In the genomic region with DNA sequence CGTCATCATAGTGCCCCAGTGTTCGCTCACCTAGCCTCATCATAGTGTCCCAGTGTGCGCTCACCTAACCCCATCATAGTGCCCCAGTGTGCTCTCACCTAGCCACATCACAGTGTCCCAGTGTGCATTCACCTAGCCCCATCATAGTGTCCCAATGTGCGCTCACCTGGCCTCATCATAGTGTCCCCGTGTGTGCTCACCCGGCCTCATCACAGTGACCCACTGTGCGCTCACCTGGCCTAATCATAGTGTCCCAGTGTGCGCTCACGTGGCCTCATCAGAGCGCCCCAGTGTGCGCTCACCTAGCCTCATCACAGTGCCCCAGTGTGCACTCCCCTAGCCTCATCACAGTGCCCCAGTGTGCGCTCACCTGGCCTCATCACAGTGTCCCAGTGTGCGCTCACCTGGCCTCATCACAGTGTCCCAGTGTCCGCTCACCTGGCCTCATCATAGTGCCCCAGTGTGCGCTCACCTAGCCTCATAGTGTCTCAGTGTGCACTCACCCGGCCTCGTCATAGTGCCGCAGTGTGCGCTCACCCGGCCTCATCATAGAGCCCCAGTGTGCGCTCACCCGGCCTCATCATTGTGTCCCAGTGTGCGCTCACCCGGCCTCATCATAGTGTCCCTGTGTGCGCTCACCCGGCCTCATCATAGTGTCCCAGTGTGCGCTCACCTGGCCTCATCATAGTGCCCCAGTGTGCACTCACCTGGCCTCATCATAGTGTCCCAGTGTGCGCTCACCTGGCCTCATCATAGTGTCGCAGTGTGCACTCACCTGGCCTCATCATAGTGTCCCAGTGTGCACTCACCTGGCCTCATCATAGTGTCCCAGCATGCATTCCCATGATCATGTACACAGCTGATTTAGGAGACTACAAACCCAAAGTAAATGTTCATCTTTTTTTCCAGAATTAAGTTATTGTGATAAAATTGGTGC, we compare ENCODE assay signal across 2 cellular contexts.
TF ChIP-seq lines count a peak whose summit lies in the region.

No MANE protein-coding gene starts in this region.

TF ChIP-seq in HepG2, 621 proteins besides CTCF, POLR2A, EP300 and RAD21:
- TF ChIP-seq, protein P1, sequence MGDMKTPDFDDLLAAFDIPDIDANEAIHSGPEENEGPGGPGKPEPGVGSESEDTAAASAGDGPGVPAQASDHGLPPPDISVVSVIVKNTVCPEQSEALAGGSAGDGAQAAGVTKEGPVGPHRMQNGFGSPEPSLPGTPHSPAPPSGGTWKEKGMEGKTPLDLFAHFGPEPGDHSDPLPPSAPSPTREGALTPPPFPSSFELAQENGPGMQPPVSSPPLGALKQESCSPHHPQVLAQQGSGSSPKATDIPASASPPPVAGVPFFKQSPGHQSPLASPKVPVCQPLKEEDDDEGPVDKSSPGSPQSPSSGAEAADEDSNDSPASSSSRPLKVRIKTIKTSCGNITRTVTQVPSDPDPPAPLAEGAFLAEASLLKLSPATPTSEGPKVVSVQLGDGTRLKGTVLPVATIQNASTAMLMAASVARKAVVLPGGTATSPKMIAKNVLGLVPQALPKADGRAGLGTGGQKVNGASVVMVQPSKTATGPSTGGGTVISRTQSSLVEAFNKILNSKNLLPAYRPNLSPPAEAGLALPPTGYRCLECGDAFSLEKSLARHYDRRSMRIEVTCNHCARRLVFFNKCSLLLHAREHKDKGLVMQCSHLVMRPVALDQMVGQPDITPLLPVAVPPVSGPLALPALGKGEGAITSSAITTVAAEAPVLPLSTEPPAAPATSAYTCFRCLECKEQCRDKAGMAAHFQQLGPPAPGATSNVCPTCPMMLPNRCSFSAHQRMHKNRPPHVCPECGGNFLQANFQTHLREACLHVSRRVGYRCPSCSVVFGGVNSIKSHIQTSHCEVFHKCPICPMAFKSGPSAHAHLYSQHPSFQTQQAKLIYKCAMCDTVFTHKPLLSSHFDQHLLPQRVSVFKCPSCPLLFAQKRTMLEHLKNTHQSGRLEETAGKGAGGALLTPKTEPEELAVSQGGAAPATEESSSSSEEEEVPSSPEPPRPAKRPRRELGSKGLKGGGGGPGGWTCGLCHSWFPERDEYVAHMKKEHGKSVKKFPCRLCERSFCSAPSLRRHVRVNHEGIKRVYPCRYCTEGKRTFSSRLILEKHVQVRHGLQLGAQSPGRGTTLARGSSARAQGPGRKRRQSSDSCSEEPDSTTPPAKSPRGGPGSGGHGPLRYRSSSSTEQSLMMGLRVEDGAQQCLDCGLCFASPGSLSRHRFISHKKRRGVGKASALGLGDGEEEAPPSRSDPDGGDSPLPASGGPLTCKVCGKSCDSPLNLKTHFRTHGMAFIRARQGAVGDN (CRISPR knock-in tag; IDR thresholded peaks at IDR 0.05), result peak; percentile 12; the same call in 1 of the 2 replicates
- TF ChIP-seq KMT2A (CRISPR knock-in tag; IDR thresholded peaks at IDR 0.05) (no peak), ZKSCAN1 (IDR thresholded peaks at IDR 0.05; ENCODE audit: low read length) (0 out of 2 replicates have a peak, but pooled peaks have one; percentile 29), RBFOX2 (IDR thresholded peaks at IDR 0.05; ENCODE audit: low read depth, low read length) (0 out of 2 replicates have a peak, but pooled peaks have one; percentile 25), CHD4 (IDR thresholded peaks at IDR 0.05; ENCODE audit: borderline replicate concordance, low read length) (no peak), SATB2 (CRISPR knock-in tag; IDR thresholded peaks at IDR 0.05) (no peak), ZNF251 (CRISPR knock-in tag; IDR thresholded peaks at IDR 0.05) (no peak), AGO2 (optimal IDR thresholded peaks at IDR 0.05; ENCODE audit: low read depth, low read length) (peak; percentile 62), NFE2L2 (IDR thresholded peaks at IDR 0.05; ENCODE audit: low read length) (no peak)
TF ChIP-seq in HepG2: peak in this region for 4.

TF ChIP-seq in K562, 482 proteins besides CTCF, POLR2A, EP300 and RAD21:
- TF ChIP-seq MAX (CRISPR knock-in tag; IDR thresholded peaks at IDR 0.05) (0 out of 2 replicates have a peak, but pooled peaks have one; percentile 32), TEAD1 (CRISPR knock-in tag; IDR thresholded peaks at IDR 0.05) (peak in 1 of 2 experiments; percentile 54; a peak in 1 of 4 replicates), RBFOX2 (IDR thresholded peaks at IDR 0.05; ENCODE audit: low read depth, low read length) (peak; percentile 58), TBL1XR1 (IDR thresholded peaks at IDR 0.05; ENCODE audit: low read length in 2 of 2) (no peak), ZC3H4 (CRISPR knock-in tag; IDR thresholded peaks at IDR 0.05; ENCODE audit: borderline replicate concordance) (0 out of 2 replicates have a peak, but pooled peaks have one; percentile 4), CTBP1 (IDR thresholded peaks at IDR 0.05; ENCODE audit: borderline replicate concordance) (no peak), RBM34 (IDR thresholded peaks at IDR 0.05; ENCODE audit: borderline replicate concordance, insufficient read depth, low read length) (no peak), SUPT5H (IDR thresholded peaks at IDR 0.05) (0 out of 2 replicates have a peak, but pooled peaks have one; percentile 23), POLR2G (IDR thresholded peaks at IDR 0.05; ENCODE audit: low read depth, low read length) (peak; percentile 39; the same call in 1 of the 2 replicates), FOXJ3 (CRISPR knock-in tag; IDR thresholded peaks at IDR 0.05) (no peak), ZKSCAN1 (IDR thresholded peaks at IDR 0.05; ENCODE audit: low read depth, low read length) (peak; percentile 79; the same call in 1 of the 2 replicates), NR4A1 (CRISPR knock-in tag; IDR thresholded peaks at IDR 0.05) (no peak), NR4A1 (tag; IDR thresholded peaks at IDR 0.05) (no peak), ZNF197 (CRISPR knock-in tag; IDR thresholded peaks at IDR 0.05; ENCODE audit: low read depth) (no peak)
- TF ChIP-seq, protein P2, sequence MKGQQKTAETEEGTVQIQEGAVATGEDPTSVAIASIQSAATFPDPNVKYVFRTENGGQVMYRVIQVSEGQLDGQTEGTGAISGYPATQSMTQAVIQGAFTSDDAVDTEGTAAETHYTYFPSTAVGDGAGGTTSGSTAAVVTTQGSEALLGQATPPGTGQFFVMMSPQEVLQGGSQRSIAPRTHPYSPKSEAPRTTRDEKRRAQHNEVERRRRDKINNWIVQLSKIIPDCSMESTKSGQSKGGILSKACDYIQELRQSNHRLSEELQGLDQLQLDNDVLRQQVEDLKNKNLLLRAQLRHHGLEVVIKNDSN (CRISPR knock-in tag; IDR thresholded peaks at IDR 0.05), result peak; percentile 38
